ENCODE assay signal across 27 cellular contexts in the genomic region with DNA sequence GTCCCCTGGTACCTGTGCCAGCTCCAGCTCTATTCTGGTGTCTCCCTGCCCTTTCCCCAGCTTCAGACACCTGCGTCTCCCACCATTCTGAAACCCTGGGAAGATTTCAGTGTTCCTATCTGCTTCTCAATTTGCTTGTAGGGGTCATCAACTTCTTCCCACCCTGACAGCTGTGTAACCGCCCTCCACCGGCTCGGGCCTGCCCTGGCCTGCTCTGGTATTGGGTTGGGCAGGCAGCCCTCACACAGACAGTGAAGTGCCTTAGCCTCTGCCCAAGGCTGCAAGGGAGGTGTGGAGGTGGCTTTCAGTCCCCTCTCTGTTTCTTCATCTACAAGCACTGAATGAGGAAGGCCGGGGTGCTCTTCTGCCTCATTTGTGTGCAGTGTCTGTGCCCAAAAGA.
DNase-seq lines count a peak whose midpoint lies in the region; ATAC-seq and TF ChIP-seq lines count a peak whose summit lies in the region.
"Had no signal": no experiment of that assay in that cellular context is flagged by ENCODE, and none has a peak within 500 bp of the region (broad histone marks: within the 10 kb centered on the region; RNA-seq: fewer than 3 reads in every experiment).

No MANE protein-coding gene starts in this region.

- no peak overlapping the region for H3K18ac ChIP-seq in IMR-90 (ENCODE audit: low read depth, low read length)

- peak overlapping the region; percentile 8; the same call in 1 of the 2 replicates for H3K4ac ChIP-seq in IMR-90 (ENCODE audit: low read depth, low read length)

- H3K27ac Mint-ChIP-seq in osteocyte (ENCODE audit: unreplicated experiment), result peak overlapping the region; percentile 18
- H3K27ac Mint-ChIP-seq: activated CD4-positive, alpha-beta T cell treated with anti-CD3 and anti-CD28 coated beads, Interleukin-2, amount 10 ng/mL, durations not matched to agents 24 days and 14 days; effector memory CD8-positive, alpha-beta T cell; T-helper 2 cell treated with Interferon-gamma antibody and Interleukin-4, amounts not matched to agents 5 μg/mL and 100 μg/mL, for 36 hours had no signal

- H4K20me1 ChIP-seq in IMR-90 (ENCODE audit: insufficient read depth, low read length), result no peaks in the 10 kb centered on the region; the same call in 1 of the 2 replicates

- DNase-seq in IMR-90, result no peak
- peak; percentile 27 to 43 for DNase-seq in SJCRH30
- no peak for DNase-seq in left ventricle myocardium inferior
- DNase-seq in osteocyte (ENCODE audit: extremely low spot score, unreplicated experiment), result no peak
- no peak for DNase-seq in A172 (ENCODE audit: low spot score)
- DNase-seq in stimulated activated CD4-positive, alpha-beta T cell treated with anti-CD3 and anti-CD28 coated beads, Interleukin-4, amount 100 ng/mL, for 4 hours, result no peak
- no peak for DNase-seq in NOMO-1 (lab: John Stamatoyannopoulos, UW; ENCODE audit: unreplicated experiment in 2 of 2)
- DNase-seq: activated CD4-positive, alpha-beta T cell treated with anti-CD3 and anti-CD28 coated beads, Interleukin-2, amount 10 ng/mL, durations not matched to agents 24 days and 14 days; activated naive CD4-positive, alpha-beta T cell treated with Interleukin-2 at 50 U/mL for 16 hours; activated T-cell treated with anti-CD3 and anti-CD28 coated beads, Interleukin-2, amount 50 U/mL, for 48 hours; adrenal gland; colonic mucosa; effector memory CD8-positive, alpha-beta T cell; esophagus squamous epithelium; gastrocnemius medialis; KBM-7; kidney; MM.1S; naive B cell; NCI-H1436 treated with DMSO at 0.1 percent for 48 hours; stimulated activated CD4-positive, alpha-beta T cell treated with anti-CD3 and anti-CD28 coated beads, Interleukin-12 subunit alpha, Interleukin-12 subunit beta, amount 100 ng/mL, for 4 hours; stimulated activated naive CD8-positive, alpha-beta T cell treated with anti-CD3 and anti-CD28 coated beads, Interleukin-15, Interleukin-2, amounts not matched to agents 100 U/mL and 50 U/mL, for 24 hours; tibial artery; WERI-Rb-1 had no signal

- intact Hi-C loops in IMR-90 (cut with micrococcal nuclease), result loop anchor here (5.0 kb wide), 2 partner anchors 189 to 404 kb away; a partner anchor contains a TSS
- intact Hi-C loops in left ventricle myocardium inferior (cut with micrococcal nuclease), result loop anchor here (5.0 kb wide), 1 partner anchor 34 kb away; no protein-coding TSS in a partner anchor

- H2AK5ac ChIP-seq in IMR-90 (ENCODE audit: low read depth, low read length), result 0 out of 2 replicates have a peak overlapping the region, but pooled peaks have one; percentile 18

- no peak overlapping the region for H3K27ac ChIP-seq in IMR-90 (ENCODE audit: insufficient read depth, low read length)
- no peak overlapping the region for H3K27ac ChIP-seq in SJCRH30
- H3K27ac ChIP-seq in left ventricle myocardium inferior (replicated peaks), result peak overlapping the region; percentile 95
- H3K27ac ChIP-seq: colonic mucosa, gastrocnemius medialis, WERI-Rb-1 had no signal

- peaks cover 0 to 17% of the 10 kb centered on the region in 2 experiments; a peak in 2 of 4 replicates for H3K79me1 ChIP-seq in IMR-90 (ENCODE audit: low read depth in 1 of 2, low read length in 2 of 2)

- no peak overlapping the region for H2AK9ac ChIP-seq in IMR-90 (replicated peaks; ENCODE audit: low read depth, low read length, poor library complexity)

- no peak overlapping the region for H3K56ac ChIP-seq in IMR-90 (ENCODE audit: extremely low read depth, insufficient read depth, low read length)

- no peak overlapping the region for H3K4me3 Mint-ChIP-seq in osteocyte (ENCODE audit: unreplicated experiment)
- H3K4me3 Mint-ChIP-seq: activated CD4-positive, alpha-beta T cell treated with anti-CD3 and anti-CD28 coated beads, Interleukin-2, amount 10 ng/mL, durations not matched to agents 24 days and 14 days; effector memory CD8-positive, alpha-beta T cell; naive B cell; T-helper 2 cell treated with Interferon-gamma antibody and Interleukin-4, amounts not matched to agents 5 μg/mL and 100 μg/mL, for 36 hours had no signal

- H2AFZ ChIP-seq in IMR-90 (replicated peaks; ENCODE audit: low read length, poor library complexity), result no peak overlapping the region

- H2BK5ac ChIP-seq in IMR-90 (ENCODE audit: low read depth, low read length, poor library complexity, severe bottlenecking), result no peak overlapping the region

- peaks cover 49% of the 10 kb centered on the region for H3K4me1 Mint-ChIP-seq in osteocyte (ENCODE audit: unreplicated experiment)

- no peaks in the 10 kb centered on the region for H3K27me3 Mint-ChIP-seq in osteocyte (ENCODE audit: unreplicated experiment)
- H3K27me3 Mint-ChIP-seq: brain had no signal

- H3K9ac ChIP-seq in IMR-90 (ENCODE audit: low read depth, low read length), result no peak overlapping the region

- POLR2A ChIA-PET in IMR-90 (lab: Charles Lee; ENCODE audit: unreplicated experiment), result no interaction called here

- dilution Hi-C loops in IMR-90 (cut with HindIII; ENCODE audit: low sequenced_read_pairs, unreplicated experiment), result no loop called here

- no peak overlapping the region for H4K8ac ChIP-seq in IMR-90 (ENCODE audit: low read depth in 2 of 2, low read length in 2 of 2)

- H3K4me1 ChIP-seq in IMR-90 (ENCODE audit: control insufficient read depth, insufficient read depth, low read length) (peaks cover 30% of the 10 kb centered on the region), SJCRH30 (peaks cover 8% of the 10 kb centered on the region; the same call in 1 of the 2 replicates), left ventricle myocardium inferior (peaks cover 83% of the 10 kb centered on the region)
- H3K4me1 ChIP-seq: colonic mucosa had no signal

- CTCF ChIA-PET in IMR-90 (lab: Yijun Ruan, JAX), result no interaction called here

- no peak overlapping the region for H3K4me3 ChIP-seq in IMR-90 (ENCODE audit: insufficient read depth, low read depth, low read length)
- no peak overlapping the region for H3K4me3 ChIP-seq in SJCRH30
- no peak overlapping the region for H3K4me3 ChIP-seq in left ventricle myocardium inferior
- H3K4me3 ChIP-seq: adrenal gland, colonic mucosa, esophagus squamous epithelium, gastrocnemius medialis, tibial artery had no signal

- no peak for ATAC-seq in IMR-90 (ENCODE audit: low read depth)
- no peak for ATAC-seq in GM18520 (IDR thresholded peaks at IDR 0.05; ENCODE audit: unreplicated experiment)
- ATAC-seq: effector memory CD8-positive, alpha-beta T cell; gastrocnemius medialis; stimulated activated naive CD8-positive, alpha-beta T cell treated with anti-CD3 and anti-CD28 coated beads, Interleukin-15, Interleukin-2, amounts not matched to agents 100 U/mL and 50 U/mL, for 24 hours had no signal

- H3K27me3 ChIP-seq in IMR-90 (ENCODE audit: control insufficient read depth, insufficient read depth, low read length), result no peaks in the 10 kb centered on the region
- H3K27me3 ChIP-seq in SJCRH30, result no peaks in the 10 kb centered on the region
- no peaks in the 10 kb centered on the region for H3K27me3 ChIP-seq in left ventricle myocardium inferior (ENCODE audit: low read depth)
- H3K27me3 ChIP-seq: adrenal gland, colonic mucosa, esophagus squamous epithelium, gastrocnemius medialis, tibial artery had no signal

- no TSS peak for BruUV-seq in IMR-90 (replicated peaks; lab: Mats Ljungman, UMichigan)

- H2BK15ac ChIP-seq in IMR-90 (ENCODE audit: low read depth, low read length), result no peak overlapping the region

- H3K36me3 ChIP-seq in IMR-90 (ENCODE audit: control insufficient read depth, insufficient read depth, low read length) (no peaks in the 10 kb centered on the region), SJCRH30 (no peaks in the 10 kb centered on the region), left ventricle myocardium inferior (no peaks in the 10 kb centered on the region)
- H3K36me3 ChIP-seq: adrenal gland, colonic mucosa, esophagus squamous epithelium, gastrocnemius medialis, tibial artery, WERI-Rb-1 had no signal

- no peak overlapping the region for H3K23ac ChIP-seq in IMR-90 (ENCODE audit: low read depth, low read length)

- peak overlapping the region; percentile 32 for H2BK120ac ChIP-seq in IMR-90 (ENCODE audit: low read depth, low read length)

- TF ChIP-seq CTCF in IMR-90 (conservative IDR thresholded peaks at IDR 0.05; ENCODE audit: low read depth, low read length) (no peak), left ventricle myocardium inferior (IDR thresholded peaks at IDR 0.05; ENCODE audit: borderline replicate concordance) (no peak), osteocyte (IDR thresholded peaks at IDR 0.05) (no peak)

- H4K91ac ChIP-seq in IMR-90 (ENCODE audit: insufficient read depth, low read depth, low read length), result 0 out of 2 replicates have a peak overlapping the region, but pooled peaks have one; percentile 15

- 100% methylated on average over 1 of the region's 5 CpGs; no CpG with 5 or more reads in 1 of the 2 experiments for WGBS in IMR-90 (ENCODE audit: extremely low coverage in 2 of 2, insufficient read length in 1 of 2), 2 experiments

- in situ Hi-C loops in IMR-90 (cut with MboI; ENCODE audit: low sequenced_read_pairs), result loop anchor here (10.0 kb wide), 1 partner anchor 342 kb away; no protein-coding TSS in a partner anchor

- H3K9me1 ChIP-seq in IMR-90 (ENCODE audit: insufficient read depth, low read length), result peaks cover 25% of the 10 kb centered on the region

- no peak overlapping the region for H3K4me2 ChIP-seq in IMR-90 (ENCODE audit: low read depth, low read length)

- no peaks in the 10 kb centered on the region for H3K9me3 ChIP-seq in IMR-90 (ENCODE audit: control insufficient read depth, insufficient read depth, low read length)
- H3K9me3 ChIP-seq in SJCRH30 (replicated peaks), result no peaks in the 10 kb centered on the region
- no peaks in the 10 kb centered on the region for H3K9me3 ChIP-seq in left ventricle myocardium inferior (replicated peaks)
- H3K9me3 ChIP-seq: adrenal gland, colonic mucosa, esophagus squamous epithelium, gastrocnemius medialis, tibial artery had no signal

- H3K14ac ChIP-seq in IMR-90 (replicated peaks; ENCODE audit: low read depth, low read length), result 0 out of 2 replicates have a peak overlapping the region, but pooled peaks have one; percentile 13

- no peak for TF ChIP-seq POLR2A in IMR-90 (IDR thresholded peaks at IDR 0.05; ENCODE audit: low read depth, low read length)

- no peak overlapping the region; the same call in 1 of the 2 replicates for H2BK20ac ChIP-seq in IMR-90 (ENCODE audit: low read depth, low read length)

- H3K36me3 Mint-ChIP-seq in osteocyte (ENCODE audit: unreplicated experiment), result no peaks in the 10 kb centered on the region
- H3K36me3 Mint-ChIP-seq: naive B cell had no signal

- no peaks in the 10 kb centered on the region for H3K9me3 Mint-ChIP-seq in osteocyte (ENCODE audit: unreplicated experiment)
- H3K9me3 Mint-ChIP-seq: activated CD4-positive, alpha-beta T cell treated with anti-CD3 and anti-CD28 coated beads, Interleukin-2, amount 10 ng/mL, durations not matched to agents 24 days and 14 days; effector memory CD8-positive, alpha-beta T cell; naive B cell; T-helper 2 cell treated with Interferon-gamma antibody and Interleukin-4, amounts not matched to agents 5 μg/mL and 100 μg/mL, for 36 hours had no signal

- H4K5ac ChIP-seq in IMR-90 (ENCODE audit: low read depth, low read length), result no peak overlapping the region

- no peak for TF ChIP-seq RAD21 in IMR-90 (IDR thresholded peaks at IDR 0.05; ENCODE audit: low read length)

TF ChIP-seq in IMR-90, 13 proteins besides CTCF, POLR2A, EP300 and RAD21 (continues in another document):
- TF ChIP-seq MAFK (IDR thresholded peaks at IDR 0.05; ENCODE audit: low read depth, low read length) (no peak), RCOR1 (IDR thresholded peaks at IDR 0.05; ENCODE audit: insufficient replicate concordance, low read length) (no peak)

Comparison
In these comparisons a context has a peak if more than half of its experiments do, and no peak if none do; other contexts are left out.
1. DNase-seq: peak in SJCRH30 (2 of 2); none in IMR-90 (single experiment), left ventricle myocardium inferior (single experiment), osteocyte (single experiment), A172 (single experiment), stimulated activated CD4-positive, alpha-beta T cell treated with anti-CD3 and anti-CD28 coated beads, Interleukin-4, amount 100 ng/mL, for 4 hours (0 of 2) and NOMO-1 (0 of 2).